ENCODE assay signal across 9 cellular contexts in genomic region chr12:130162267-130162666, GRCh38. TPM values are rescaled to one million over a fixed set of nuclear protein-coding genes. Genes with fewer than 3 reads are reported as not detected.
DNase-seq lines count a peak whose midpoint lies in the region; ATAC-seq, FAIRE-seq and TF ChIP-seq lines count a peak whose summit lies in the region.
"Had no signal": no experiment of that assay in that cellular context is flagged by ENCODE, and none has a peak within 500 bp of the region (broad histone marks: within the 10 kb centered on the region; RNA-seq: fewer than 3 reads in every experiment).

Gene FZD10 (plus strand): TSS chr12:130162464. CDS start chr12:130162943, 479 bp downstream.

- ATAC-seq in CD4-positive, alpha-beta T cell (ENCODE audit: poor library complexity) = no peak
- ATAC-seq in RWPE2 (ENCODE audit: low read depth) = peak; percentile 69
- peak in 3 of 4 donors; percentile 32 to 85 (median 78) for ATAC-seq in pancreas
- ATAC-seq in GM18520 (IDR thresholded peaks at IDR 0.05; ENCODE audit: unreplicated experiment) = no peak

- CTCF ChIA-PET in CD4-positive, alpha-beta T cell (lab: Charles Lee) = no interaction called here

- peaks cover 64% of the 10 kb centered on the region for H3K27me3 ChIP-seq in CD4-positive, alpha-beta T cell (ENCODE audit: control insufficient read depth, insufficient read depth, low read length)
- H3K27me3 ChIP-seq in RWPE2 (ENCODE audit: insufficient read depth, poor library complexity, severe bottlenecking) (peaks cover 2% of the 10 kb centered on the region), pancreas (peaks cover 0 to 19% (median 4%) of the 10 kb centered on the region in 4 donors)

- H3K36me3 ChIP-seq in RWPE2 (ENCODE audit: low read depth) = peaks cover 4% of the 10 kb centered on the region; the same call in 1 of the 2 replicates
- no peaks in the 10 kb centered on the region for H3K36me3 ChIP-seq in pancreas

- TF ChIP-seq CTCF in CD4-positive, alpha-beta T cell (IDR thresholded peaks at IDR 0.05) = no peak
- TF ChIP-seq CTCF in RWPE2 (IDR thresholded peaks at IDR 0.05; ENCODE audit: poor library complexity, severe bottlenecking) = no peak
- TF ChIP-seq CTCF in pancreas (IDR thresholded peaks at IDR 0.05) = no peak

- no peaks in the 10 kb centered on the region for H3K36me3 Mint-ChIP-seq in CD4-positive, alpha-beta T cell (ENCODE audit: low read depth)

- H3K27ac ChIP-seq in CD4-positive, alpha-beta T cell (ENCODE audit: low read depth, low read length) = no peak within 1 kb of the TSS
- H3K27ac ChIP-seq in RWPE2 (ENCODE audit: poor library complexity, severe bottlenecking) = peak within 1 kb of the TSS; percentile 48
- H3K27ac ChIP-seq in pancreas = no peak within 1 kb of the TSS

- intact Hi-C loops in CD4-positive, alpha-beta T cell (cut with DNase I, micrococcal nuclease) = no loop called here
- intact Hi-C loops in pancreas (cut with DNase I) = no loop called here

- no peaks in the 10 kb centered on the region for H3K4me1 ChIP-seq in RWPE2 (ENCODE audit: insufficient read depth, poor library complexity, severe bottlenecking)
- no peaks in the 10 kb centered on the region for H3K4me1 ChIP-seq in pancreas

- no peak within 1 kb of the TSS for H3K27ac Mint-ChIP-seq in CD4-positive, alpha-beta T cell

- no peak for DNase-seq in CD4-positive, alpha-beta T cell
- DNase-seq in RWPE2 (ENCODE audit: low spot score) (peak; percentile 75), germinal center (ENCODE audit: low spot score) (peak; percentile 25), pancreas (peak in 4 of 6 donors; percentile 9 to 73 (median 39)), NCI-H2107 treated with DMSO at 0.1 percent for 48 hours (lab: John Stamatoyannopoulos, UW; ENCODE audit: unreplicated experiment) (no peak), KBM-7 (no peak), NCI-H446 (lab: John Stamatoyannopoulos, UW) (no peak)

- H3K4me3 ChIP-seq in RWPE2 (ENCODE audit: severe bottlenecking) (peak within 1 kb of the TSS; percentile 45), pancreas (peak within 1 kb of the TSS; percentile 15 to 44 (median 22))

- POLR2A ChIA-PET in CD4-positive, alpha-beta T cell (lab: Charles Lee) = no interaction called here

- H3K4me1 Mint-ChIP-seq in CD4-positive, alpha-beta T cell (ENCODE audit: low read depth) = no peaks in the 10 kb centered on the region
- H3K4me1 Mint-ChIP-seq: central memory CD8-positive, alpha-beta T cell had no signal

- WGBS in pancreas, 2 donors = 0 to 1% methylated on average over 27 to 51 of the region's 51 CpGs

- H3K27me3 Mint-ChIP-seq in CD4-positive, alpha-beta T cell = peaks cover 42% of the 10 kb centered on the region

- in situ Hi-C loops in KBM-7 (cut with MboI; ENCODE audit: low pct_unique_long_range_greater_than_20kb, low sequenced_read_pairs) = no loop called here

- peak within 1 kb of the TSS; percentile 63 for H3K4me3 Mint-ChIP-seq in CD4-positive, alpha-beta T cell
- H3K4me3 Mint-ChIP-seq: central memory CD8-positive, alpha-beta T cell had no signal

- no peaks in the 10 kb centered on the region for H3K9me3 ChIP-seq in CD4-positive, alpha-beta T cell (ENCODE audit: control insufficient read depth, low read length)
- H3K9me3 ChIP-seq in RWPE2 (ENCODE audit: severe bottlenecking) (no peaks in the 10 kb centered on the region), pancreas (no peaks in the 10 kb centered on the region)

- H3K9me3 Mint-ChIP-seq in CD4-positive, alpha-beta T cell = no peaks in the 10 kb centered on the region
- H3K9me3 Mint-ChIP-seq: central memory CD8-positive, alpha-beta T cell had no signal

- no peak for FAIRE-seq in pancreas (lab: Jason Lieb, UNC)

RNA-seq across cellular contexts. Expression of gene FZD10, which starts in this region (rescaled TPM):
- not detected for total RNA-seq in CD4-positive, alpha-beta T cell
- under 1 TPM; 0.09 to 0.26 (median 0.16) TPM for total RNA-seq in pancreas
- under 1 TPM; 0.04 to 0.07 TPM for polyA plus RNA-seq in pancreas

Comparison
In these comparisons a context has a peak if more than half of its experiments do, and no peak if none do; other contexts are left out.
1. Peak in DNase-seq, ATAC-seq and H3K4me3 ChIP-seq in pancreas; RNA of the gene not detected or under 1 TPM.
2. DNase-seq: peak in RWPE2 (single experiment) and germinal center (single experiment); none in CD4-positive, alpha-beta T cell (0 of 10), NCI-H2107 treated with DMSO at 0.1 percent for 48 hours (single experiment), KBM-7 (single experiment) and NCI-H446 (0 of 2).